In the genomic region with DNA sequence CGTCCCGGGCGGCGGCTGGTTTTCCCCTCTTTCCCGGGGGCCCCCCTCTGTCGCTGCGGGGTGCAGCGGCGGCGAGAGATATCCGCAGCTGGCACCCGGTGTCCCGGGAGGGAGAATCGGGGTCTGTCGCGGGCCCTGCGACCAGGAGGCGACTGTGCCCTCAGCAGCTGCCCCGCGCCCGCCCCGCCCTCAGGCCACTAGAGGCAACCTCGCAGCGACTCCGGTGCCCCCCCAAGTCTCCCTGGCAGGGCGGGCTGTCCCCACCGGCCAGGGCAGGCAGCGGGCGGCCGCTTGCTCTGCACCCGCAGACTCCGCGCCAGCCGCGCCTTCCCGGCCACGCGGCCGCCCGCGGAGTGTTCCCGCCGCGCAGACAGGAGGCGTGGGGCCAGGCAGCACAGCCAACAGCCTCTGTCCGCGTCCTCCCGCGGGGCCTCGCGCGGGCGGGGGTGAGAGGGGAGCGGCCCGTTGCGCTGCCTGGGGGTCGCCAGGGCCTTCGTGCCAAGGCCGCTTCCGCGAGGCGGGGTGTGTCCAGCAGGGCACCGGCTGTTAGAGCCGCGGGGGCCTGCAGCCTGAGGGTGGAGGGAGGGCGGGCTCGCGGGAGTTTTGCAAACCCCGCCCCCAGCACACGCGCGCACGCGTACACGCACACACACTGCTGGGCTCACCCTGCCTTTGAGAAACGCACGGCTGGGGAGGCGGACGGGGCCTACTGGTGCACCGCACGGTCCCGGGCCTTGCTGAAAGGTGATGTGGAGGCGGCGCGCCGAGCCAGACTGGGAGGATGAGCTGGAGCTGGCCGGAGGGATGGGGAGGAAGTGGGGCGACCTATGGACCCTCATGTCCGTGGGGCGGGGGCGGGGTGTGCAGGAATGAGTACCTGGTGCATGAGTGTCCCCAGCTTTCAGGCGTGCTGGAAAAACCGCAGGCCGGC, we compare ENCODE assay signal across 1 cellular context.
TF ChIP-seq lines count a peak whose summit lies in the region.

No MANE protein-coding gene starts in this region.

TF ChIP-seq in GM12878, 131 proteins besides CTCF, POLR2A, EP300 and RAD21 (continued from another document):
- TF ChIP-seq, protein P1, sequence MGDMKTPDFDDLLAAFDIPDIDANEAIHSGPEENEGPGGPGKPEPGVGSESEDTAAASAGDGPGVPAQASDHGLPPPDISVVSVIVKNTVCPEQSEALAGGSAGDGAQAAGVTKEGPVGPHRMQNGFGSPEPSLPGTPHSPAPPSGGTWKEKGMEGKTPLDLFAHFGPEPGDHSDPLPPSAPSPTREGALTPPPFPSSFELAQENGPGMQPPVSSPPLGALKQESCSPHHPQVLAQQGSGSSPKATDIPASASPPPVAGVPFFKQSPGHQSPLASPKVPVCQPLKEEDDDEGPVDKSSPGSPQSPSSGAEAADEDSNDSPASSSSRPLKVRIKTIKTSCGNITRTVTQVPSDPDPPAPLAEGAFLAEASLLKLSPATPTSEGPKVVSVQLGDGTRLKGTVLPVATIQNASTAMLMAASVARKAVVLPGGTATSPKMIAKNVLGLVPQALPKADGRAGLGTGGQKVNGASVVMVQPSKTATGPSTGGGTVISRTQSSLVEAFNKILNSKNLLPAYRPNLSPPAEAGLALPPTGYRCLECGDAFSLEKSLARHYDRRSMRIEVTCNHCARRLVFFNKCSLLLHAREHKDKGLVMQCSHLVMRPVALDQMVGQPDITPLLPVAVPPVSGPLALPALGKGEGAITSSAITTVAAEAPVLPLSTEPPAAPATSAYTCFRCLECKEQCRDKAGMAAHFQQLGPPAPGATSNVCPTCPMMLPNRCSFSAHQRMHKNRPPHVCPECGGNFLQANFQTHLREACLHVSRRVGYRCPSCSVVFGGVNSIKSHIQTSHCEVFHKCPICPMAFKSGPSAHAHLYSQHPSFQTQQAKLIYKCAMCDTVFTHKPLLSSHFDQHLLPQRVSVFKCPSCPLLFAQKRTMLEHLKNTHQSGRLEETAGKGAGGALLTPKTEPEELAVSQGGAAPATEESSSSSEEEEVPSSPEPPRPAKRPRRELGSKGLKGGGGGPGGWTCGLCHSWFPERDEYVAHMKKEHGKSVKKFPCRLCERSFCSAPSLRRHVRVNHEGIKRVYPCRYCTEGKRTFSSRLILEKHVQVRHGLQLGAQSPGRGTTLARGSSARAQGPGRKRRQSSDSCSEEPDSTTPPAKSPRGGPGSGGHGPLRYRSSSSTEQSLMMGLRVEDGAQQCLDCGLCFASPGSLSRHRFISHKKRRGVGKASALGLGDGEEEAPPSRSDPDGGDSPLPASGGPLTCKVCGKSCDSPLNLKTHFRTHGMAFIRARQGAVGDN (IDR thresholded peaks at IDR 0.05): peak; percentile 55
- peak; percentile 49 for TF ChIP-seq MYC (IDR thresholded peaks at IDR 0.05; ENCODE audit: insufficient read depth, insufficient read length, insufficient replicate concordance, low read length, severe bottlenecking)
